Comparison of ENCODE assay signal across 20 cellular contexts in the genomic region with DNA sequence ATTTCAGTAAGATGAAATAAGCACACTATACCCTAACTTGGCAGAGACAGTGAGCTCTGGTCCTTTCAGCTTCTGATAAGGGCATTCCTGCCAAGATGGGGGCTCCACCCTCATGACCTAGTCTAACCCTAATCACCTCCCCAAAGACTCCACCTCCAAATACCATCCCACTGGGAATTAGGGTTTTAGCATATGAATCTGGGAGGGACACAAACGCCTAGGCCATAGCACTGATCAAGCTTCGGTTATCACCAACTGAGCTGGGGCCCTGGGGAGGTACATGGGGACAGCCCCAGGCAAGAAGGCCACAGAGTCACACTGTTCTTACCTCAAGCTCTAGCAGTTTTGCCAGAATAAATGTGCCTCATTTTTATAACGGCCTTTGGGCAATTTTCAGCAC.
"Had no signal": no experiment of that assay in that cellular context is flagged by ENCODE, and none has a peak within 500 bp of the region (broad histone marks: within the 10 kb centered on the region; RNA-seq: fewer than 3 reads in every experiment).

No MANE protein-coding gene starts in this region.

- H3K9me3 ChIP-seq: right lobe of liver had no signal

- H3K27me3 ChIP-seq: right lobe of liver, transverse colon had no signal

- H3K27ac Mint-ChIP-seq: activated CD4-positive, alpha-beta T cell treated with anti-CD3 and anti-CD28 coated beads, Interleukin-2, amount 10 ng/mL, durations not matched to agents 7 days and 5 days; activated CD8-positive, alpha-beta T cell treated with anti-CD3 and anti-CD28 coated beads, Interleukin-2, amount 10 ng/mL, durations not matched to agents 7 days and 5 days; activated naive CD8-positive, alpha-beta T cell treated with anti-CD3 and anti-CD28 coated beads, Interleukin-2, amount 50 U/mL, for 24 hours; activated T-helper 1 cell treated with anti-CD3 and anti-CD28 coated beads, Interleukin-12 subunit alpha, Interleukin-12 subunit beta, Interleukin-2, Interleukin-4 antibody, amounts not matched to agents 30 ng/mL and 10 ng/mL and 1 ng/mL, durations not matched to agents 14 hours and 24 hours and 36 hours; memory B cell; nephron progenitor cell; stimulated activated effector memory CD8-positive, alpha-beta T cell treated with anti-CD3 and anti-CD28 coated beads, Interleukin-12 subunit alpha, Interleukin-12 subunit beta, amount 100 ng/mL, for 72 hours had no signal

- H3K4me3 Mint-ChIP-seq: activated CD4-positive, alpha-beta T cell treated with anti-CD3 and anti-CD28 coated beads, Interleukin-2, amount 10 ng/mL, durations not matched to agents 7 days and 5 days; activated CD8-positive, alpha-beta T cell treated with anti-CD3 and anti-CD28 coated beads, Interleukin-2, amount 10 ng/mL, durations not matched to agents 7 days and 5 days; activated naive CD8-positive, alpha-beta T cell treated with anti-CD3 and anti-CD28 coated beads, Interleukin-2, amount 50 U/mL, for 24 hours; activated T-helper 1 cell treated with anti-CD3 and anti-CD28 coated beads, Interleukin-12 subunit alpha, Interleukin-12 subunit beta, Interleukin-2, Interleukin-4 antibody, amounts not matched to agents 30 ng/mL and 10 ng/mL and 1 ng/mL, durations not matched to agents 14 hours and 24 hours and 36 hours; memory B cell; nephron progenitor cell; stimulated activated effector memory CD8-positive, alpha-beta T cell treated with anti-CD3 and anti-CD28 coated beads, Interleukin-12 subunit alpha, Interleukin-12 subunit beta, amount 100 ng/mL, for 72 hours had no signal

- H3K36me3 Mint-ChIP-seq: stimulated activated effector memory CD8-positive, alpha-beta T cell treated with anti-CD3 and anti-CD28 coated beads, Interleukin-12 subunit alpha, Interleukin-12 subunit beta, amount 100 ng/mL, for 72 hours had no signal

- FAIRE-seq: urothelium cell line had no signal

- H3K4me3 ChIP-seq: coronary artery, right lobe of liver, skin epidermis, transverse colon had no signal

- ATAC-seq: activated CD8-positive, alpha-beta T cell treated with anti-CD3 and anti-CD28 coated beads, Interleukin-2, amount 10 ng/mL, durations not matched to agents 7 days and 5 days; activated naive CD8-positive, alpha-beta T cell treated with anti-CD3 and anti-CD28 coated beads, Interleukin-2, amount 50 U/mL, for 24 hours; left cardiac atrium; right lobe of liver; stimulated activated effector memory CD8-positive, alpha-beta T cell treated with anti-CD3 and anti-CD28 coated beads, Interleukin-12 subunit alpha, Interleukin-12 subunit beta, amount 100 ng/mL, for 72 hours had no signal

- H3K36me3 ChIP-seq: right lobe of liver, transverse colon had no signal

- DNase-seq: activated CD4-positive, alpha-beta T cell treated with anti-CD3 and anti-CD28 coated beads, Interleukin-2, amount 10 ng/mL, durations not matched to agents 7 days and 5 days; activated CD4-positive, CD25-positive, alpha-beta regulatory T cell treated with anti-CD3 and anti-CD28 coated beads, Interleukin-2, amount 50 U/mL, for 72 hours; activated CD8-positive, alpha-beta T cell treated with anti-CD3 and anti-CD28 coated beads, Interleukin-2, amount 10 ng/mL, durations not matched to agents 7 days and 5 days; activated gamma-delta T cell; activated naive CD4-positive, alpha-beta T cell treated with anti-CD3 and anti-CD28 coated beads, Interleukin-2, amount 50 U/mL, for 16 hours; activated naive CD8-positive, alpha-beta T cell treated with anti-CD3 and anti-CD28 coated beads, Interleukin-2, amount 50 U/mL, for 24 hours; cerebellar nuclear complex; left cardiac atrium; nephron progenitor cell; right lobe of liver; stimulated activated CD4-positive, alpha-beta T cell treated with anti-CD3 and anti-CD28 coated beads, Interleukin-1b, Interleukin-23, amount 100 ng/mL, for 48 hours; T-helper 2 cell; transverse colon had no signal

- H3K27me3 Mint-ChIP-seq: activated CD4-positive, alpha-beta T cell treated with anti-CD3 and anti-CD28 coated beads, Interleukin-2, amount 10 ng/mL, durations not matched to agents 7 days and 5 days; activated naive CD8-positive, alpha-beta T cell treated with anti-CD3 and anti-CD28 coated beads, Interleukin-2, amount 50 U/mL, for 24 hours; memory B cell had no signal

- H3K27ac ChIP-seq: coronary artery, epithelial cell of prostate, right lobe of liver, skin epidermis, transverse colon had no signal
